8 cellular contexts compared by ENCODE assay signal in the genomic region with DNA sequence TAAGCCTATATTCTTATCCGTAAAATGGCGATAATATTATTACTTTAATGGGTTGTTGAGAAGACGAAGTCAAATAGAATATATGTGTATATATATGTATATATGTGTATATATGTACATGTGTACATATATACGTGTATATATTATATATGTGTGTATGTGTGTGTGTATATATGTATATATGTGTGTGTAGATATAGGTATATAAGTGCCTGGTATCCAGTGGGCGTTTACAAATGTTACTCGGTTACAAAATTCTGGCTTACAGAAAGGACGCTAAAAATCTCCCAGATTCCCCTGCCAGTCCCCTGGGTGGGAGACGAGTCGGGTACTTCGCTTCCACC. TPM values are rescaled to one million over a fixed set of nuclear protein-coding genes. Genes with fewer than 3 reads are reported as not detected.
DNase-seq lines count a peak whose midpoint lies in the region; ATAC-seq, FAIRE-seq and TF ChIP-seq lines count a peak whose summit lies in the region.

No MANE protein-coding gene starts in this region.

- WGBS in small intestine, 3 donors, result 17 to 20% (median 20%) methylated on average over 10 of the region's 10 CpGs

- DNase-seq in activated T-cell treated with anti-CD3 and anti-CD28 coated beads, Interleukin-2, amount 50 U/mL, for 72 hours, result no peak
- DNase-seq in activated T-cell treated with anti-CD3 and anti-CD28 coated beads, Interleukin-2, amount 50 U/mL, for 1 hour, result no peak
- DNase-seq in Peyer's patch (no peak), fibroblast of the aortic adventitia (ENCODE audit: low read depth) (no peak), small intestine (no peak), GM10248 (ENCODE audit: extremely low spot score) (no peak), LoVo (ENCODE audit: low spot score) (no peak), NCI-H1417 (lab: John Stamatoyannopoulos, UW) (no peak)

- H3K36me3 Mint-ChIP-seq in activated T-cell treated with anti-CD3 and anti-CD28 coated beads, Interleukin-2, amount 50 U/mL, for 72 hours (ENCODE audit: insufficient read depth in 2 of 2), result peaks cover 0 to 2% of the 10 kb centered on the region in 2 donors

- H3K27ac ChIP-seq in Peyer's patch (peak overlapping the region; percentile 82 to 91 (median 87)), small intestine (ENCODE audit: low read depth in 1 of 2, low read length in 1 of 2) (peak overlapping the region; percentile 33 to 95)

- H3K4me3 Mint-ChIP-seq in activated T-cell treated with anti-CD3 and anti-CD28 coated beads, Interleukin-2, amount 50 U/mL, for 72 hours, result peak overlapping the region; percentile 97 to 98

- peak overlapping the region; percentile 59 to 98 (median 90) for H3K4me3 ChIP-seq in Peyer's patch
- H3K4me3 ChIP-seq in fibroblast of the aortic adventitia (ENCODE audit: low read depth, low read length), result peak overlapping the region; percentile 86
- peak overlapping the region; percentile 52 to 62 for H3K4me3 ChIP-seq in small intestine (ENCODE audit: low read depth in 1 of 2, low read length in 2 of 2)

- H3K4me1 ChIP-seq in Peyer's patch (peaks cover 0 to 4% (median 2%) of the 10 kb centered on the region in 4 donors), small intestine (ENCODE audit: control insufficient read depth in 2 of 2, insufficient read depth in 1 of 2, low read depth in 1 of 2, low read length in 1 of 2) (no peaks in the 10 kb centered on the region)

- H3K36me3 ChIP-seq in Peyer's patch (no peaks in the 10 kb centered on the region), small intestine (ENCODE audit: control insufficient read depth in 2 of 2, insufficient read depth in 2 of 2, low read length in 2 of 2) (no peaks in the 10 kb centered on the region)

- H3K9me3 ChIP-seq in Peyer's patch, result no peaks in the 10 kb centered on the region
- H3K9me3 ChIP-seq in small intestine (ENCODE audit: control insufficient read depth, low read depth), result no peaks in the 10 kb centered on the region

- TF ChIP-seq CTCF in Peyer's patch (IDR thresholded peaks at IDR 0.05), result no peak
- TF ChIP-seq CTCF in fibroblast of the aortic adventitia (IDR thresholded peaks at IDR 0.05; ENCODE audit: insufficient read depth, low read length), result no peak
- no peak for TF ChIP-seq CTCF in GM10248 (IDR thresholded peaks at IDR 0.05; ENCODE audit: control extremely low read depth, extremely low read depth, low read depth, missing control alignments)

- no peak for FAIRE-seq in small intestine (lab: Jason Lieb, UNC)

- peak; percentile 38 to 47 for ATAC-seq in activated T-cell treated with anti-CD3 and anti-CD28 coated beads, Interleukin-2, amount 50 U/mL, for 72 hours (replicated peaks in 1 of 2)

- H3K4me1 Mint-ChIP-seq in activated T-cell treated with anti-CD3 and anti-CD28 coated beads, Interleukin-2, amount 50 U/mL, for 72 hours (ENCODE audit: low read depth), result peaks cover 28% of the 10 kb centered on the region

- H3K9me3 Mint-ChIP-seq in activated T-cell treated with anti-CD3 and anti-CD28 coated beads, Interleukin-2, amount 50 U/mL, for 72 hours, result no peaks in the 10 kb centered on the region

- POLR2A ChIA-PET in GM10248 (lab: Yijun Ruan, JAX), result no interaction called here

- H3K27me3 Mint-ChIP-seq in activated T-cell treated with anti-CD3 and anti-CD28 coated beads, Interleukin-2, amount 50 U/mL, for 72 hours (ENCODE audit: low read depth), result peaks cover 9% of the 10 kb centered on the region

- TF ChIP-seq POLR2A in Peyer's patch (IDR thresholded peaks at IDR 0.05), result no peak

- no peak overlapping the region for H3K27ac Mint-ChIP-seq in activated T-cell treated with anti-CD3 and anti-CD28 coated beads, Interleukin-2, amount 50 U/mL, for 72 hours

- CTCF ChIA-PET in GM10248 (lab: Yijun Ruan, JAX), result interaction anchor here (0.9 to 1.5 kb wide), 3 partner anchors 14 to 33 kb away, joined by 3 read pairs; no protein-coding TSS in a partner anchor

- H3K27me3 ChIP-seq in Peyer's patch (no peaks in the 10 kb centered on the region), small intestine (ENCODE audit: control insufficient read depth in 2 of 2, insufficient read depth in 2 of 2, low read length in 2 of 2) (no peaks in the 10 kb centered on the region)

RNA-seq across cellular contexts. Expression of a gene that starts 0.3 kb away (rescaled TPM):
- 10 to 100 TPM; 20.6 to 26.7 TPM for total RNA-seq in activated T-cell treated with anti-CD3 and anti-CD28 coated beads, Interleukin-2, amount 50 U/mL, for 72 hours
- 10 to 100 TPM; 17.6 to 33.1 (median 28.9) TPM for total RNA-seq in Peyer's patch
- total RNA-seq in fibroblast of the aortic adventitia (ENCODE audit: low replicate concordance), result 14.1 and 18.3 TPM in 2 replicates
- 10 to 100 TPM; 28.1 to 53.7 (median 43.4) TPM for polyA plus RNA-seq in small intestine
